In the genomic region with DNA sequence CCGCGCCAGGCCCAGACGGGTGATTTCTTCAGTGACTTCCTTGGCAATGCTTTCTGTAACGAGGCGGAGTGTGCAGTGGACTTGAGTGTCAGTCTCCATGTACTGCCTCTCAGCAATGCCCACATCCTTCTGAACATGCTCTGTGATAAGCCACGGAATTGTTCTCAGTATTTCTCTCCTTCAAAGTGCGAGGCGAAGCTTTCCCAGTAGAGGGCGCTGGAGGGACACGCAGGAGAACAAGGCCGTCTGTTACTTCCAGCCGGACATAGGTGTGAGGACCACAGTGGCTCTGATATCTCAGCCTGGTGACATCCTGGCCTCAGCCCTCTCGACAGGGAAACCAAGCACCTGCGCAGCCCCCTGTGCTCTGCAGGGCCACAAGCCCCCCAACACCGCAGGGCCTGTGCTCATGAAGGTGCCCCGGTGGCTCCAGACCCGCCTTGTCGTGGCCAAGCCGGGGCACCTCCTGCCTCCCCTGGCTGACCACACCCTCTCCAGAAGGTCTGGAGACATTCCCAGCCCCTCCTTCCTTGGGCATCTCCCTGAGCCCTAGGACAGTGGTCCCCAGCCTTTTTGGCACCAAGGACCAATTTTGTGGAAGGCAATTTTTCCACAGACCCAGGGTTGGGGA, we compare ENCODE assay signal across 8 cellular contexts. TPM values are rescaled to one million over a fixed set of nuclear protein-coding genes. Genes with fewer than 3 reads are reported as not detected.
A peak's percentile ranks its signal among the peaks of the same experiment; 100 is the strongest.
DNase-seq lines count a peak whose midpoint lies in the region; ATAC-seq and TF ChIP-seq lines count a peak whose summit lies in the region.

No MANE protein-coding gene starts in this region.

- H3K36me3 ChIP-seq in HEK293 (ENCODE audit: control insufficient read depth in 2 of 2, insufficient read depth in 1 of 2, low read length in 2 of 2) (no peaks in the 10 kb centered on the region), testis (ENCODE audit: low read depth, missing control alignments) (no peaks in the 10 kb centered on the region)

- 39 to 40% methylated on average over 11 to 19 of the region's 19 CpGs for WGBS in testis, 2 donors

- no peaks in the 10 kb centered on the region for H3K4me1 ChIP-seq in HEK293 (ENCODE audit: control insufficient read depth, insufficient read depth, low read length)
- no peaks in the 10 kb centered on the region for H3K4me1 ChIP-seq in testis

- H3K27ac Mint-ChIP-seq in nephron progenitor cell, result no peak overlapping the region

- TF ChIP-seq CTCF in HEK293 (tag by site-specific recombination; IDR thresholded peaks at IDR 0.05), result peak; percentile 76; the same call in 1 of the 2 replicates
- peak; percentile 79 for TF ChIP-seq CTCF in nephron progenitor cell (IDR thresholded peaks at IDR 0.05)
- TF ChIP-seq CTCF in testis (IDR thresholded peaks at IDR 0.05), result peak; percentile 52 to 83 (median 81)

- H3K4me3 ChIP-seq in HEK293 (ENCODE audit: low read depth, low read length) (no peak overlapping the region), testis (no peak overlapping the region)

- H3K9me3 ChIP-seq in HEK293 (ENCODE audit: control insufficient read depth, insufficient read depth, low read depth, low read length), result no peaks in the 10 kb centered on the region
- H3K9me3 ChIP-seq in testis, result no peaks in the 10 kb centered on the region

- peaks cover 9% of the 10 kb centered on the region for H3K27me3 Mint-ChIP-seq in nephron progenitor cell (ENCODE audit: low read depth, poor library complexity)

- intact Hi-C loops in testis (cut with DNase I; ENCODE audit: low total_unique reads), result no loop called here

- H3K36me3 Mint-ChIP-seq in nephron progenitor cell (ENCODE audit: low read depth), result no peaks in the 10 kb centered on the region

- H3K4me1 Mint-ChIP-seq in nephron progenitor cell, result no peaks in the 10 kb centered on the region

- H3K4me3 Mint-ChIP-seq in nephron progenitor cell, result no peak overlapping the region

- H3K27me3 ChIP-seq in testis, result no peaks in the 10 kb centered on the region

- TF ChIP-seq POLR2A in testis (IDR thresholded peaks at IDR 0.05), result no peak

- POLR2A ChIA-PET in HEK293 (lab: Yijun Ruan, JAX), result no interaction called here

- peak; percentile 66 for DNase-seq in CD1c-positive myeloid dendritic cell (ENCODE audit: extremely low spot score)
- peak; percentile 19 for DNase-seq in NCI-H526 treated with DMSO at 0.1 percent for 48 hours (lab: John Stamatoyannopoulos, UW)
- peak; percentile 31 to 55 (median 52) for DNase-seq in activated CD8-positive, alpha-beta memory T cell treated with anti-CD3 and anti-CD28 coated beads for 48 hours (ENCODE audit: low read depth in 2 of 3, low spot score in 2 of 3)
- peak; percentile 23 for DNase-seq in fibroblast of peridontal ligament (ENCODE audit: extremely low read depth)
- peak; percentile 84 for DNase-seq in nephron progenitor cell
- DNase-seq in testis, result peak; percentile 96

- no peak for ATAC-seq in HG02763 (IDR thresholded peaks at IDR 0.05; ENCODE audit: unreplicated experiment)

- H3K9me3 Mint-ChIP-seq in nephron progenitor cell, result peaks cover 5% of the 10 kb centered on the region

- CTCF ChIA-PET in HEK293 (lab: Yijun Ruan, JAX), result interaction anchor here (1.0 to 6.3 kb wide), 11 partner anchors 12 to 978 kb away, joined by 3 to 101 read pairs (median 5); no protein-coding TSS in a partner anchor

- H3K27ac ChIP-seq in HEK293 (ENCODE audit: extremely low read depth, low read depth, low read length) (no peak overlapping the region), testis (no peak overlapping the region)

TF ChIP-seq in HEK293, 187 proteins besides CTCF, POLR2A, EP300 and RAD21:
- TF ChIP-seq SP7 (tag by site-specific recombination; IDR thresholded peaks at IDR 0.05) (0 out of 2 replicates have a peak, but pooled peaks have one; percentile 15), ZNF654 (tag by site-specific recombination; IDR thresholded peaks at IDR 0.05; ENCODE audit: low read depth) (peak; percentile 92), ZNF10 (tag by site-specific recombination; IDR thresholded peaks at IDR 0.05) (no peak), KLF1 (tag by site-specific recombination; IDR thresholded peaks at IDR 0.05) (peak; percentile 34; the same call in 1 of the 2 replicates), OSR2 (tag by site-specific recombination; IDR thresholded peaks at IDR 0.05) (no peak)
- TF ChIP-seq, protein P1, sequence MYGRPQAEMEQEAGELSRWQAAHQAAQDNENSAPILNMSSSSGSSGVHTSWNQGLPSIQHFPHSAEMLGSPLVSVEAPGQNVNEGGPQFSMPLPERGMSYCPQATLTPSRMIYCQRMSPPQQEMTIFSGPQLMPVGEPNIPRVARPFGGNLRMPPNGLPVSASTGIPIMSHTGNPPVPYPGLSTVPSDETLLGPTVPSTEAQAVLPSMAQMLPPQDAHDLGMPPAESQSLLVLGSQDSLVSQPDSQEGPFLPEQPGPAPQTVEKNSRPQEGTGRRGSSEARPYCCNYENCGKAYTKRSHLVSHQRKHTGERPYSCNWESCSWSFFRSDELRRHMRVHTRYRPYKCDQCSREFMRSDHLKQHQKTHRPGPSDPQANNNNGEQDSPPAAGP (tag by site-specific recombination; IDR thresholded peaks at IDR 0.05), result 0 out of 2 replicates have a peak, but pooled peaks have one; percentile 22

RNA-seq across cellular contexts. Expression of a gene that starts 46.1 kb away (rescaled TPM):
- total RNA-seq in testis, result 10 to 100 TPM; 21.8 to 28.6 TPM
- polyA plus RNA-seq in testis (ENCODE audit: insufficient read depth, low read depth, low replicate concordance), result 17.4 TPM

Comparison
In these comparisons a context has a peak if more than half of its experiments do, and no peak if none do; other contexts are left out.
1. DNase-seq: peak in every context shown above with its lines; median percentile 96 in testis; 84 in nephron progenitor cell; 66 in CD1c-positive myeloid dendritic cell; 52 in activated CD8-positive, alpha-beta memory T cell treated with anti-CD3 and anti-CD28 coated beads for 48 hours; 23 in fibroblast of peridontal ligament; 19 in NCI-H526 treated with DMSO at 0.1 percent for 48 hours.